17 cellular contexts compared by ENCODE assay signal in genomic region chr17:16003841-16004240, GRCh38.
"Had no signal": no experiment of that assay in that cellular context is flagged by ENCODE, and none has a peak within 500 bp of the region (broad histone marks: within the 10 kb centered on the region; RNA-seq: fewer than 3 reads in every experiment).

No MANE protein-coding gene starts in this region.

- H3K27ac ChIP-seq: neutrophil, testis had no signal

- H3K27me3 Mint-ChIP-seq: stimulated activated naive CD8-positive, alpha-beta T cell treated with anti-CD3 and anti-CD28 coated beads, Interleukin-15, Interleukin-2, amounts not matched to agents 100 ng/mL and 50 ng/mL, for 24 hours had no signal

- H3K27ac Mint-ChIP-seq: activated CD8-positive, alpha-beta T cell treated with anti-CD3 and anti-CD28 coated beads, Interleukin-2, amount 10 ng/mL, durations not matched to agents 7 days and 5 days; activated naive CD8-positive, alpha-beta T cell treated with anti-CD3 and anti-CD28 coated beads, Interleukin-2, amount 50 U/mL, for 24 hours; endodermal cell; natural killer cell; T-helper 1 cell treated with Interleukin-12 subunit alpha and Interleukin-12 subunit beta and Interleukin-4 antibody, amounts not matched to agents 30 μg/mL and 1 μg/mL, for 36 hours had no signal

- H3K9me3 Mint-ChIP-seq: activated naive CD8-positive, alpha-beta T cell treated with anti-CD3 and anti-CD28 coated beads, Interleukin-2, amount 50 U/mL, for 24 hours; immature natural killer cell; natural killer cell; stimulated activated naive CD8-positive, alpha-beta T cell treated with anti-CD3 and anti-CD28 coated beads, Interleukin-15, Interleukin-2, amounts not matched to agents 100 ng/mL and 50 ng/mL, for 24 hours; T-helper 1 cell treated with Interleukin-12 subunit alpha and Interleukin-12 subunit beta and Interleukin-4 antibody, amounts not matched to agents 30 μg/mL and 1 μg/mL, for 36 hours had no signal

- H3K9me3 ChIP-seq: neutrophil, testis had no signal

- H3K4me3 Mint-ChIP-seq: activated CD8-positive, alpha-beta T cell treated with anti-CD3 and anti-CD28 coated beads, Interleukin-2, amount 10 ng/mL, durations not matched to agents 7 days and 5 days; activated naive CD8-positive, alpha-beta T cell treated with anti-CD3 and anti-CD28 coated beads, Interleukin-2, amount 50 U/mL, for 24 hours; endodermal cell; immature natural killer cell; natural killer cell; stimulated activated naive CD8-positive, alpha-beta T cell treated with anti-CD3 and anti-CD28 coated beads, Interleukin-15, Interleukin-2, amounts not matched to agents 100 ng/mL and 50 ng/mL, for 24 hours; T-helper 1 cell treated with Interleukin-12 subunit alpha and Interleukin-12 subunit beta and Interleukin-4 antibody, amounts not matched to agents 30 μg/mL and 1 μg/mL, for 36 hours had no signal

- H3K27me3 ChIP-seq: dorsolateral prefrontal cortex, neutrophil, testis had no signal

- H3K4me3 ChIP-seq: dorsolateral prefrontal cortex, smooth muscle cell, testis had no signal

- ATAC-seq: activated CD8-positive, alpha-beta T cell treated with anti-CD3 and anti-CD28 coated beads, Interleukin-2, amount 10 ng/mL, durations not matched to agents 7 days and 5 days; activated naive CD8-positive, alpha-beta T cell treated with anti-CD3 and anti-CD28 coated beads, Interleukin-2, amount 50 U/mL, for 24 hours; natural killer cell had no signal

- DNase-seq: activated CD4-positive, alpha-beta T cell treated with anti-CD3 and anti-CD28 coated beads for 48 hours; activated CD8-positive, alpha-beta T cell treated with anti-CD3 and anti-CD28 coated beads, Interleukin-2, amount 10 ng/mL, durations not matched to agents 7 days and 5 days; activated naive CD4-positive, alpha-beta T cell; activated naive CD8-positive, alpha-beta T cell treated with anti-CD3 and anti-CD28 coated beads, Interleukin-2, amount 50 U/mL, for 24 hours; aorta; dorsolateral prefrontal cortex; endodermal cell; immature natural killer cell; mesenchymal stem cell; natural killer cell; posterior cingulate gyrus; SIG-M5; testis had no signal
